In genomic region chr4:109435635-109436034, GRCh38 we compare ENCODE assay signal across 10 cellular contexts. TPM values are rescaled to one million over a fixed set of nuclear protein-coding genes. Genes with fewer than 3 reads are reported as not detected.
DNase-seq lines count a peak whose midpoint lies in the region; ATAC-seq and TF ChIP-seq lines count a peak whose summit lies in the region.
"Had no signal": no experiment of that assay in that cellular context is flagged by ENCODE, and none has a peak within 500 bp of the region (broad histone marks: within the 10 kb centered on the region; RNA-seq: fewer than 3 reads in every experiment).

No MANE protein-coding gene starts in this region.

- no peaks in the 10 kb centered on the region for H3K27me3 ChIP-seq in CD8-positive, alpha-beta memory T cell (ENCODE audit: insufficient read depth, low read length, poor library complexity, severe bottlenecking)
- H3K27me3 ChIP-seq in endocrine pancreas (ENCODE audit: control insufficient read depth, insufficient read depth, low read length) (no peaks in the 10 kb centered on the region), neural cell (ENCODE audit: insufficient read depth, low read depth, low read length) (no peaks in the 10 kb centered on the region)
- H3K27me3 ChIP-seq: ovary had no signal

- H3K9me2 ChIP-seq in neural cell (ENCODE audit: insufficient read depth, low read length), result no peaks in the 10 kb centered on the region

- TF ChIP-seq CTCF in LNCaP clone FGC (IDR thresholded peaks at IDR 0.05; ENCODE audit: control insufficient read depth, extremely low read depth, insufficient read depth) (no peak), neural cell (IDR thresholded peaks at IDR 0.05; ENCODE audit: poor library complexity, severe bottlenecking) (no peak)

- peak overlapping the region; percentile 65 for H3K4me2 ChIP-seq in neural cell (ENCODE audit: low read length)

- no peaks in the 10 kb centered on the region for H3F3A ChIP-seq in neural cell (ENCODE audit: insufficient read depth, low read length, poor library complexity, severe bottlenecking)

- ATAC-seq in GM21737 (IDR thresholded peaks at IDR 0.05; ENCODE audit: unreplicated experiment) (no peak), GM21619 (IDR thresholded peaks at IDR 0.05; ENCODE audit: unreplicated experiment) (no peak)

- peak overlapping the region; percentile 67 to 94 (median 89) for H3K4me3 Mint-ChIP-seq in CD8-positive, alpha-beta memory T cell

- no peak for TF ChIP-seq RAD21 in neural cell (conservative IDR thresholded peaks at IDR 0.05)

- H3K9me3 ChIP-seq in CD8-positive, alpha-beta memory T cell (ENCODE audit: low read length), result no peaks in the 10 kb centered on the region
- H3K9me3 ChIP-seq in endocrine pancreas (ENCODE audit: control insufficient read depth, low read length) (no peaks in the 10 kb centered on the region), neural cell (ENCODE audit: low read length) (no peaks in the 10 kb centered on the region)
- H3K9me3 ChIP-seq: ovary had no signal

- H3K27ac Mint-ChIP-seq in CD8-positive, alpha-beta memory T cell, result peak overlapping the region in 6 of 8 donors; percentile 81 to 96 (median 88)

- POLR2A ChIA-PET in CD8-positive, alpha-beta memory T cell (lab: Charles Lee), result interaction anchor here (0.6 kb wide), 2 partner anchors 42 to 124 kb away, joined by 3 to 4 read pairs; no protein-coding TSS in a partner anchor

- no peak overlapping the region for H3K9ac ChIP-seq in endocrine pancreas (ENCODE audit: control insufficient read depth, insufficient read depth, low read length)
- H3K9ac ChIP-seq in neural cell (ENCODE audit: low read length), result no peak overlapping the region

- H3K4me3 ChIP-seq in CD8-positive, alpha-beta memory T cell (ENCODE audit: low read length), result no peak overlapping the region
- H3K4me3 ChIP-seq in LNCaP clone FGC (ENCODE audit: low read depth, low read length) (peak overlapping the region; percentile 8; the same call in 1 of the 2 replicates), endocrine pancreas (ENCODE audit: control insufficient read depth, insufficient read depth, low read length) (peak overlapping the region; percentile 66), neural cell (ENCODE audit: low read length) (peak overlapping the region; percentile 89)

- H3K36me3 Mint-ChIP-seq in CD8-positive, alpha-beta memory T cell, result peaks cover 0 to 8% (median 2%) of the 10 kb centered on the region in 3 donors

- no peaks in the 10 kb centered on the region for H4K20me1 ChIP-seq in neural cell (ENCODE audit: insufficient read depth)

- H3K9me3 Mint-ChIP-seq in CD8-positive, alpha-beta memory T cell, result no peaks in the 10 kb centered on the region

- DNase-seq in CD8-positive, alpha-beta memory T cell, result no peak
- DNase-seq in LNCaP clone FGC (ENCODE audit: low read depth), result no peak
- no peak for DNase-seq in superior temporal gyrus (ENCODE audit: extremely low spot score)
- DNase-seq in AG20443 (ENCODE audit: low spot score), result no peak
- DNase-seq: NCI-H187, ovary had no signal

- peaks cover 0 to 2% of the 10 kb centered on the region in 2 donors for H3K27me3 Mint-ChIP-seq in CD8-positive, alpha-beta memory T cell

- TF ChIP-seq EP300 in neural cell (conservative IDR thresholded peaks at IDR 0.05; ENCODE audit: poor library complexity, severe bottlenecking), result no peak

- H3K27ac ChIP-seq in CD8-positive, alpha-beta memory T cell (ENCODE audit: low read depth, low read length), result no peak overlapping the region
- H3K27ac ChIP-seq in neural cell (ENCODE audit: low read length), result no peak overlapping the region
- H3K27ac ChIP-seq: ovary had no signal

- peaks cover 62 to 73% (median 71%) of the 10 kb centered on the region in 3 donors for H3K4me1 Mint-ChIP-seq in CD8-positive, alpha-beta memory T cell

- peaks cover 65% of the 10 kb centered on the region for H3K4me1 ChIP-seq in CD8-positive, alpha-beta memory T cell (ENCODE audit: insufficient read depth, low read length)
- peaks cover 12% of the 10 kb centered on the region for H3K4me1 ChIP-seq in endocrine pancreas (ENCODE audit: control insufficient read depth, insufficient read depth, low read length)

- H2AFZ ChIP-seq in neural cell (ENCODE audit: low read depth, low read length), result no peak overlapping the region

- no peaks in the 10 kb centered on the region for H3K36me3 ChIP-seq in CD8-positive, alpha-beta memory T cell (ENCODE audit: insufficient read depth, low read length)
- no peaks in the 10 kb centered on the region for H3K36me3 ChIP-seq in endocrine pancreas (ENCODE audit: control insufficient read depth, insufficient read depth, low read length)
- H3K36me3 ChIP-seq in neural cell (ENCODE audit: insufficient read depth, low read length), result no peaks in the 10 kb centered on the region
- H3K36me3 ChIP-seq: ovary had no signal

- CTCF ChIA-PET in CD8-positive, alpha-beta memory T cell (lab: Charles Lee), result no interaction called here

- peaks cover 72% of the 10 kb centered on the region for H3K79me2 ChIP-seq in neural cell (replicated peaks; ENCODE audit: insufficient read depth, low read length)

TF ChIP-seq in neural cell, 6 proteins besides CTCF, POLR2A, EP300 and RAD21:
- TF ChIP-seq POLR2AphosphoS5 (IDR thresholded peaks at IDR 0.05), result no peak
- TF ChIP-seq EZH2 (IDR thresholded peaks at IDR 0.05; ENCODE audit: borderline replicate concordance, insufficient read depth, low read length, poor library complexity, severe bottlenecking), result no peak
- TF ChIP-seq, protein P1, sequence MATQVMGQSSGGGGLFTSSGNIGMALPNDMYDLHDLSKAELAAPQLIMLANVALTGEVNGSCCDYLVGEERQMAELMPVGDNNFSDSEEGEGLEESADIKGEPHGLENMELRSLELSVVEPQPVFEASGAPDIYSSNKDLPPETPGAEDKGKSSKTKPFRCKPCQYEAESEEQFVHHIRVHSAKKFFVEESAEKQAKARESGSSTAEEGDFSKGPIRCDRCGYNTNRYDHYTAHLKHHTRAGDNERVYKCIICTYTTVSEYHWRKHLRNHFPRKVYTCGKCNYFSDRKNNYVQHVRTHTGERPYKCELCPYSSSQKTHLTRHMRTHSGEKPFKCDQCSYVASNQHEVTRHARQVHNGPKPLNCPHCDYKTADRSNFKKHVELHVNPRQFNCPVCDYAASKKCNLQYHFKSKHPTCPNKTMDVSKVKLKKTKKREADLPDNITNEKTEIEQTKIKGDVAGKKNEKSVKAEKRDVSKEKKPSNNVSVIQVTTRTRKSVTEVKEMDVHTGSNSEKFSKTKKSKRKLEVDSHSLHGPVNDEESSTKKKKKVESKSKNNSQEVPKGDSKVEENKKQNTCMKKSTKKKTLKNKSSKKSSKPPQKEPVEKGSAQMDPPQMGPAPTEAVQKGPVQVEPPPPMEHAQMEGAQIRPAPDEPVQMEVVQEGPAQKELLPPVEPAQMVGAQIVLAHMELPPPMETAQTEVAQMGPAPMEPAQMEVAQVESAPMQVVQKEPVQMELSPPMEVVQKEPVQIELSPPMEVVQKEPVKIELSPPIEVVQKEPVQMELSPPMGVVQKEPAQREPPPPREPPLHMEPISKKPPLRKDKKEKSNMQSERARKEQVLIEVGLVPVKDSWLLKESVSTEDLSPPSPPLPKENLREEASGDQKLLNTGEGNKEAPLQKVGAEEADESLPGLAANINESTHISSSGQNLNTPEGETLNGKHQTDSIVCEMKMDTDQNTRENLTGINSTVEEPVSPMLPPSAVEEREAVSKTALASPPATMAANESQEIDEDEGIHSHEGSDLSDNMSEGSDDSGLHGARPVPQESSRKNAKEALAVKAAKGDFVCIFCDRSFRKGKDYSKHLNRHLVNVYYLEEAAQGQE (IDR thresholded peaks at IDR 0.05; ENCODE audit: borderline replicate concordance), result no peak
- no peak for TF ChIP-seq MXI1 (conservative IDR thresholded peaks at IDR 0.05; ENCODE audit: poor library complexity, severe bottlenecking)
- no peak for TF ChIP-seq SMC3 (conservative IDR thresholded peaks at IDR 0.05; ENCODE audit: poor library complexity)
- no peak for TF ChIP-seq TAF1 (IDR thresholded peaks at IDR 0.05; ENCODE audit: low read depth)

RNA-seq across cellular contexts. Expression of gene SEC24B, which starts 2.0 kb away (rescaled TPM):
- 10 to 100 TPM; 27.7 to 29.5 TPM for total RNA-seq in CD8-positive, alpha-beta memory T cell
- polyA plus RNA-seq in CD8-positive, alpha-beta memory T cell, result 17.6 TPM
- 16.8 and 20.4 TPM in 2 replicates for polyA plus RNA-seq in neural cell
- polyA minus RNA-seq in neural cell, result 40.9 and 48.5 TPM in 2 replicates
